15 cellular contexts compared by ENCODE assay signal in the genomic region with DNA sequence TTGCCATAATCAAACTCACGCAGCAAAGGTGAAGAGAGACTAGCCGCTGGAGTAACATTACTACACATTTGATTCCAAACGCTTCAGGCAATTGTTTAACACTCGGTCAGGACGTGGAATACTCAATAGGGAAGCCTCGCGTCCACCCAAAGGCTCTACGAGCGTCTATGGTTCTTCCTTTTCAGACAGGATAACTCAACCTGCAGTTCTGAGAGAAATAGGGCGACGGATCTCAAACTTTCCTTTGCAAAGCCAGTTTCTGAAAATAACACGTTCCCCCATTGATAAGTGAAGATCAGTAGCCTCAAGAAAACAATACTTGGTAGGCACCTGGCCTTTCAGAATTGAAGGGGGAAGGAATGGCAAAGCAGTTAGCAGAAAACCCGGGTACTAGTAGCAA.
A peak's percentile ranks its signal among the peaks of the same experiment; 100 is the strongest.
DNase-seq lines count a peak whose midpoint lies in the region; ATAC-seq and TF ChIP-seq lines count a peak whose summit lies in the region.
"Had no signal": no experiment of that assay in that cellular context is flagged by ENCODE, and none has a peak within 500 bp of the region (broad histone marks: within the 10 kb centered on the region; RNA-seq: fewer than 3 reads in every experiment).

No MANE protein-coding gene starts in this region.

- H3K9me3 Mint-ChIP-seq in natural killer cell treated with Interleukin-12 subunit alpha and Interleukin-12 subunit beta and Interleukin-15 and Interleukin-18, amount 100 ng/mL, for 72 hours, result no peaks in the 10 kb centered on the region
- no peaks in the 10 kb centered on the region for H3K9me3 Mint-ChIP-seq in natural killer cell
- no peaks in the 10 kb centered on the region for H3K9me3 Mint-ChIP-seq in activated naive CD8-positive, alpha-beta T cell treated with anti-CD3 and anti-CD28 coated beads, Interleukin-2, amount 10 ng/mL, durations not matched to agents 7 days and 5 days
- H3K9me3 Mint-ChIP-seq in mesothelial cell of epicardium, result no peaks in the 10 kb centered on the region
- H3K9me3 Mint-ChIP-seq in stimulated activated memory B cell treated with anti-CD40 and anti-IgM and Interleukin-4, amounts not matched to agents 10 μg/mL and 1 μg/mL and 100 μg/mL, for 72 hours, result no peaks in the 10 kb centered on the region

- H3K4me1 ChIP-seq in aorta (ENCODE audit: control insufficient read depth in 1 of 2, insufficient read depth in 2 of 2, low read length in 2 of 2), result no peaks in the 10 kb centered on the region
- H3K4me1 ChIP-seq: prostate gland had no signal

- peaks cover 26 to 44% of the 10 kb centered on the region in 2 donors for H3K27me3 Mint-ChIP-seq in natural killer cell treated with Interleukin-12 subunit alpha and Interleukin-12 subunit beta and Interleukin-15 and Interleukin-18, amount 100 ng/mL, for 72 hours
- H3K27me3 Mint-ChIP-seq in natural killer cell (ENCODE audit: low read depth in 2 of 2) (peaks cover 21 to 51% of the 10 kb centered on the region in 2 donors), mesothelial cell of epicardium (ENCODE audit: low read depth) (peaks cover 90% of the 10 kb centered on the region)
- H3K27me3 Mint-ChIP-seq in activated naive CD8-positive, alpha-beta T cell treated with anti-CD3 and anti-CD28 coated beads, Interleukin-2, amount 10 ng/mL, durations not matched to agents 7 days and 5 days, result peaks cover 73% of the 10 kb centered on the region
- peaks cover 30% of the 10 kb centered on the region for H3K27me3 Mint-ChIP-seq in stimulated activated memory B cell treated with anti-CD40 and anti-IgM and Interleukin-4, amounts not matched to agents 10 μg/mL and 1 μg/mL and 100 μg/mL, for 72 hours

- H3K4me3 Mint-ChIP-seq in natural killer cell treated with Interleukin-12 subunit alpha and Interleukin-12 subunit beta and Interleukin-15 and Interleukin-18, amount 100 ng/mL, for 72 hours, result peak overlapping the region; percentile 56
- H3K4me3 Mint-ChIP-seq in natural killer cell (no peak overlapping the region), mesothelial cell of epicardium (peak overlapping the region; percentile 65)
- peak overlapping the region; percentile 6 for H3K4me3 Mint-ChIP-seq in activated naive CD8-positive, alpha-beta T cell treated with anti-CD3 and anti-CD28 coated beads, Interleukin-2, amount 10 ng/mL, durations not matched to agents 7 days and 5 days
- H3K4me3 Mint-ChIP-seq in stimulated activated memory B cell treated with anti-CD40 and anti-IgM and Interleukin-4, amounts not matched to agents 10 μg/mL and 1 μg/mL and 100 μg/mL, for 72 hours, result no peak overlapping the region

- no peaks in the 10 kb centered on the region for H3K36me3 Mint-ChIP-seq in natural killer cell treated with Interleukin-12 subunit alpha and Interleukin-12 subunit beta and Interleukin-15 and Interleukin-18, amount 100 ng/mL, for 72 hours
- H3K36me3 Mint-ChIP-seq in natural killer cell (no peaks in the 10 kb centered on the region), mesothelial cell of epicardium (no peaks in the 10 kb centered on the region)
- H3K36me3 Mint-ChIP-seq in activated naive CD8-positive, alpha-beta T cell treated with anti-CD3 and anti-CD28 coated beads, Interleukin-2, amount 10 ng/mL, durations not matched to agents 7 days and 5 days, result no peaks in the 10 kb centered on the region
- no peaks in the 10 kb centered on the region for H3K36me3 Mint-ChIP-seq in stimulated activated memory B cell treated with anti-CD40 and anti-IgM and Interleukin-4, amounts not matched to agents 10 μg/mL and 1 μg/mL and 100 μg/mL, for 72 hours

- TF ChIP-seq CTCF in natural killer cell (IDR thresholded peaks at IDR 0.05), result no peak
- no peak for TF ChIP-seq CTCF in mesothelial cell of epicardium (IDR thresholded peaks at IDR 0.05; ENCODE audit: unreplicated experiment)

- peak overlapping the region; percentile 1 to 62 for H3K4me3 ChIP-seq in aorta (ENCODE audit: low read length in 2 of 2)

- no peaks in the 10 kb centered on the region for H3K9me3 ChIP-seq in aorta (ENCODE audit: control insufficient read depth, low read length)
- H3K9me3 ChIP-seq: prostate gland had no signal

- ATAC-seq in natural killer cell treated with Interleukin-12 subunit alpha and Interleukin-12 subunit beta and Interleukin-15 and Interleukin-18, amount 100 ng/mL, for 72 hours, result no peak
- no peak for ATAC-seq in natural killer cell
- no peak for ATAC-seq in activated naive CD8-positive, alpha-beta T cell treated with anti-CD3 and anti-CD28 coated beads, Interleukin-2, amount 10 ng/mL, durations not matched to agents 7 days and 5 days (ENCODE audit: low read depth)
- ATAC-seq in aorta (ENCODE audit: low FRiP score), result no peak
- no peak for ATAC-seq in stimulated activated memory B cell treated with anti-CD40 and anti-IgM and Interleukin-4, amounts not matched to agents 10 μg/mL and 1 μg/mL and 100 μg/mL, for 72 hours
- ATAC-seq: Panc1 had no signal

- intact Hi-C loops in natural killer cell (cut with micrococcal nuclease) (no loop called here), aorta (cut with DNase I) (loop anchor here (5.0 to 10.0 kb wide), 2 partner anchors 188 to 1505 kb away; no protein-coding TSS in a partner anchor)

- H3K27me3 ChIP-seq in aorta (ENCODE audit: control insufficient read depth in 1 of 2, insufficient read depth in 2 of 2, low read length in 1 of 2), result no peaks in the 10 kb centered on the region

- H3K4me1 Mint-ChIP-seq in natural killer cell treated with Interleukin-12 subunit alpha and Interleukin-12 subunit beta and Interleukin-15 and Interleukin-18, amount 100 ng/mL, for 72 hours (ENCODE audit: low read depth in 2 of 2), result peaks cover 14 to 17% of the 10 kb centered on the region in 2 donors
- H3K4me1 Mint-ChIP-seq in natural killer cell, result peaks cover 23 to 28% of the 10 kb centered on the region in 2 donors
- peaks cover 16% of the 10 kb centered on the region for H3K4me1 Mint-ChIP-seq in activated naive CD8-positive, alpha-beta T cell treated with anti-CD3 and anti-CD28 coated beads, Interleukin-2, amount 10 ng/mL, durations not matched to agents 7 days and 5 days
- H3K4me1 Mint-ChIP-seq in mesothelial cell of epicardium, result peaks cover 28% of the 10 kb centered on the region
- H3K4me1 Mint-ChIP-seq in stimulated activated memory B cell treated with anti-CD40 and anti-IgM and Interleukin-4, amounts not matched to agents 10 μg/mL and 1 μg/mL and 100 μg/mL, for 72 hours, result peaks cover 25% of the 10 kb centered on the region

- WGBS in aorta, 2 donors, result 37 to 52% methylated on average over 13 of the region's 13 CpGs

- H3K36me3 ChIP-seq in aorta (ENCODE audit: control insufficient read depth in 1 of 2, insufficient read depth in 2 of 2, low read length in 1 of 2), result no peaks in the 10 kb centered on the region
- H3K36me3 ChIP-seq: prostate gland had no signal

- no peak overlapping the region for H3K27ac Mint-ChIP-seq in natural killer cell treated with Interleukin-12 subunit alpha and Interleukin-12 subunit beta and Interleukin-15 and Interleukin-18, amount 100 ng/mL, for 72 hours
- H3K27ac Mint-ChIP-seq in natural killer cell (no peak overlapping the region), mesothelial cell of epicardium (no peak overlapping the region)
- H3K27ac Mint-ChIP-seq in activated naive CD8-positive, alpha-beta T cell treated with anti-CD3 and anti-CD28 coated beads, Interleukin-2, amount 10 ng/mL, durations not matched to agents 7 days and 5 days, result no peak overlapping the region
- no peak overlapping the region for H3K27ac Mint-ChIP-seq in stimulated activated memory B cell treated with anti-CD40 and anti-IgM and Interleukin-4, amounts not matched to agents 10 μg/mL and 1 μg/mL and 100 μg/mL, for 72 hours

- no peak for DNase-seq in natural killer cell treated with Interleukin-12 subunit alpha and Interleukin-12 subunit beta and Interleukin-15 and Interleukin-18, amount 100 ng/mL, for 72 hours (ENCODE audit: low spot score)
- no peak for DNase-seq in natural killer cell
- no peak for DNase-seq in activated naive CD8-positive, alpha-beta T cell treated with anti-CD3 and anti-CD28 coated beads, Interleukin-2, amount 10 ng/mL, durations not matched to agents 7 days and 5 days
- no peak for DNase-seq in mesothelial cell of epicardium (ENCODE audit: low spot score in 2 of 2, unreplicated experiment in 2 of 2)
- no peak for DNase-seq in aorta
- no peak for DNase-seq in NCI-H1436 treated with DMSO at 0.1 percent for 48 hours (lab: John Stamatoyannopoulos, UW)
- no peak for DNase-seq in middle frontal gyrus (ENCODE audit: extremely low spot score, low spot score)
- DNase-seq: activated gamma-delta T cell; NCI-H510A treated with DMSO at 0.1 percent for 48 hours; stimulated activated CD4-positive, alpha-beta T cell treated with anti-CD3 and anti-CD28 coated beads, Interleukin-1b, Interleukin-23, amount 100 ng/mL, for 48 hours; T-helper 2 cell had no signal

- POLR2A ChIA-PET in activated naive CD8-positive, alpha-beta T cell treated with anti-CD3 and anti-CD28 coated beads, Interleukin-2, amount 10 ng/mL, durations not matched to agents 7 days and 5 days (lab: Charles Lee), result no interaction called here

- H3K27ac ChIP-seq in aorta (ENCODE audit: low read depth in 1 of 2, low read length in 2 of 2), result no peak overlapping the region
- H3K27ac ChIP-seq: epithelial cell of prostate, prostate gland had no signal

Comparison
In these comparisons a context has a peak if more than half of its experiments do, and no peak if none do; other contexts are left out.
1. H3K4me3 Mint-ChIP-seq: peak in natural killer cell treated with Interleukin-12 subunit alpha and Interleukin-12 subunit beta and Interleukin-15 and Interleukin-18, amount 100 ng/mL, for 72 hours (single experiment), activated naive CD8-positive, alpha-beta T cell treated with anti-CD3 and anti-CD28 coated beads, Interleukin-2, amount 10 ng/mL, durations not matched to agents 7 days and 5 days (single experiment) and mesothelial cell of epicardium (single experiment); none in natural killer cell (single experiment) and stimulated activated memory B cell treated with anti-CD40 and anti-IgM and Interleukin-4, amounts not matched to agents 10 μg/mL and 1 μg/mL and 100 μg/mL, for 72 hours (single experiment).